Comparison of ENCODE assay signal across 9 cellular contexts in genomic region chr7:99438573-99439480, GRCh38. TPM values are rescaled to one million over a fixed set of nuclear protein-coding genes. Genes with fewer than 3 reads are reported as not detected.
A peak's percentile ranks its signal among the peaks of the same experiment; 100 is the strongest.
DNase-seq lines count a peak whose midpoint lies in the region; ATAC-seq, FAIRE-seq and TF ChIP-seq lines count a peak whose summit lies in the region.
"Had no signal": no experiment of that assay in that cellular context is flagged by ENCODE, and none has a peak within 500 bp of the region (broad histone marks: within the 10 kb centered on the region; RNA-seq: fewer than 3 reads in every experiment).

Gene CPSF4 (plus strand): TSS chr7:99438943. CDS start chr7:99439083, 140 bp downstream.
Gene PTCD1 (minus strand): TSS chr7:99438798. CDS start chr7:99435242, 3,556 bp downstream.

- TF ChIP-seq CTCF in BJ (IDR thresholded peaks at IDR 0.05; ENCODE audit: insufficient read depth, low read depth, low read length) (no peak), coronary artery (IDR thresholded peaks at IDR 0.05) (no peak)

- H3K4me3 ChIP-seq in BJ (ENCODE audit: low read depth, low read length): peak within 1 kb of the TSS; percentile 88
- peak within 1 kb of the TSS; percentile 96 for H3K4me3 ChIP-seq in coronary artery

- H3K36me3 ChIP-seq in BJ (ENCODE audit: control insufficient read depth, insufficient read depth, low read length): peaks cover 6% of the 10 kb centered on the region

- POLR2A ChIA-PET in BJ (lab: Charles Lee): interaction anchor here (0.6 to 1.0 kb wide), 2 partner anchors 30 to 480 kb away, joined by 3 read pairs; partner anchors contain the start of genes BUD31 and PDAP1

- CTCF ChIA-PET in BJ (lab: Yijun Ruan, JAX): interaction anchor here (2.2 kb wide), 1 partner anchor 23 kb away, joined by 7 read pairs; no protein-coding TSS in a partner anchor

- DNase-seq in BJ (ENCODE audit: low read depth) (peak; percentile 73), GM19239 (ENCODE audit: insufficient read length, low spot score) (peak; percentile 98), NCI-H510A treated with DMSO at 0.1 percent for 48 hours (lab: John Stamatoyannopoulos, UW) (peak; percentile 47), coronary artery (ENCODE audit: low spot score) (peak; percentile 96), left kidney (ENCODE audit: low read depth, low spot score) (peak; percentile 98)
- peak; percentile 96 for DNase-seq in activated CD4-positive, alpha-beta T cell treated with anti-CD3 and anti-CD28 coated beads for 48 hours
- peak; percentile 95 for DNase-seq in stimulated activated CD4-positive, alpha-beta T cell treated with anti-CD3 and anti-CD28 coated beads, Interleukin-1b, Interleukin-23, amount 100 ng/mL, for 48 hours

- peak within 1 kb of the TSS; percentile 68 to 92 for H3K27ac ChIP-seq in coronary artery

- FAIRE-seq in GM19239 (lab: Jason Lieb, UNC): peak; percentile 87
- FAIRE-seq: islet of Langerhans had no signal

- peak; percentile 89 for ATAC-seq in HG03442 (IDR thresholded peaks at IDR 0.05; ENCODE audit: unreplicated experiment)

- no peaks in the 10 kb centered on the region for H3K27me3 ChIP-seq in BJ (ENCODE audit: control insufficient read depth, insufficient read depth, low read length)

RNA-seq across cellular contexts. Expression of gene CPSF4, which starts in this region (rescaled TPM):
- 33.6 and 40.1 TPM in 2 replicates for polyA plus RNA-seq in BJ (2011; rRNA removed)
- 27.6 and 47.2 TPM in 2 replicates for polyA minus RNA-seq in BJ (2011; rRNA and poly(A)+ RNA removed)

RNA-seq across cellular contexts. Expression of gene PTCD1, which starts in this region (rescaled TPM):
- polyA plus RNA-seq in BJ (2011; rRNA removed): 1.7 and 3.5 TPM in 2 replicates
- 1.7 and 2.4 TPM in 2 replicates for polyA minus RNA-seq in BJ (2011; rRNA and poly(A)+ RNA removed)

Comparison
In these comparisons a context has a peak if more than half of its experiments do, and no peak if none do; other contexts are left out.
1. Peak in every context shown above with its lines: DNase-seq, ATAC-seq, H3K4me3 ChIP-seq and H3K27ac ChIP-seq.
2. DNase-seq: peak in every context shown above with its lines; median percentile 98 in GM19239; 98 in left kidney; 96 in activated CD4-positive, alpha-beta T cell treated with anti-CD3 and anti-CD28 coated beads for 48 hours; 96 in coronary artery; 95 in stimulated activated CD4-positive, alpha-beta T cell treated with anti-CD3 and anti-CD28 coated beads, Interleukin-1b, Interleukin-23, amount 100 ng/mL, for 48 hours; 73 in BJ; 47 in NCI-H510A treated with DMSO at 0.1 percent for 48 hours.